ENCODE assay signal across 18 cellular contexts in the genomic region with DNA sequence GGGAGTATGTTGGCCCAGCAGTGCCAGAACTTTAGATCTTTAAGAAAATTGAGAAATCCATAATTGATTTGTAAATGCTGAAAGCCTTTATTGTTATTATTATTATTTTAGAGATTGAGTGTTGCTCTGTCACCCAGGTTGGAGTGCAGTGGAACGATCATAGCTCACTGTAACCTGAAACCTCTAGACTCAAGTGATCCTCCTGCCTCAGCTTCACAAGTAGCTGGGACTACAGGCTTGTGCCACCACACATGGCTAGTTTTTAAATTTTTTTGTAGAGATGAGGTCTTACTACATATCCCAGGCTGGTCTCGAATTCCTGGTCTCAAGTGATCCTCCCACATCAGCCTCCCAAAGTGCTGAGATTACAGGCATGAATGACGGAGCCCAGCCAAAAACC.
A peak's percentile ranks its signal among the peaks of the same experiment; 100 is the strongest.
DNase-seq lines count a peak whose midpoint lies in the region; ATAC-seq, FAIRE-seq and TF ChIP-seq lines count a peak whose summit lies in the region.
"Had no signal": no experiment of that assay in that cellular context is flagged by ENCODE, and none has a peak within 500 bp of the region (broad histone marks: within the 10 kb centered on the region; RNA-seq: fewer than 3 reads in every experiment).

No MANE protein-coding gene starts in this region.

- H3K27me3 ChIP-seq in MG63 = no peaks in the 10 kb centered on the region
- H3K27me3 ChIP-seq: BLaER1, Peyer's patch had no signal

- peaks cover 6% of the 10 kb centered on the region for H3K9me3 Mint-ChIP-seq in nephron progenitor cell
- H3K9me3 Mint-ChIP-seq in CD14-positive monocyte = peaks cover 0 to 9% (median 0%) of the 10 kb centered on the region in 7 donors
- H3K9me3 Mint-ChIP-seq: HFFc6 had no signal

- intact Hi-C loops in CD14-positive monocyte (cut with micrococcal nuclease) = no loop called here

- peak; percentile 21 for FAIRE-seq in D721Med (lab: Jason Lieb, UNC)
- FAIRE-seq: K562 had no signal

- no peak overlapping the region for H3K4me3 ChIP-seq in MG63
- H3K4me3 ChIP-seq: BLaER1, K562, Peyer's patch had no signal

- ATAC-seq in HG02588 (IDR thresholded peaks at IDR 0.05; ENCODE audit: unreplicated experiment) = no peak
- ATAC-seq: K562, T-helper 17 cell had no signal

- H3K4me3 Mint-ChIP-seq in nephron progenitor cell (no peak overlapping the region), CD14-positive monocyte (no peak overlapping the region)
- H3K4me3 Mint-ChIP-seq: HFFc6, T-helper 17 cell had no signal

- H3K9me3 ChIP-seq in MG63 = no peaks in the 10 kb centered on the region
- H3K9me3 ChIP-seq: BLaER1, Peyer's patch had no signal

- peak overlapping the region; percentile 67 for H3K27ac Mint-ChIP-seq in nephron progenitor cell
- H3K27ac Mint-ChIP-seq in CD14-positive monocyte = no peak overlapping the region
- H3K27ac Mint-ChIP-seq: HFFc6, T-helper 17 cell had no signal

- H3K27me3 Mint-ChIP-seq in nephron progenitor cell (ENCODE audit: low read depth, poor library complexity) = no peaks in the 10 kb centered on the region
- peaks cover 0 to 3% (median 0%) of the 10 kb centered on the region in 3 donors for H3K27me3 Mint-ChIP-seq in CD14-positive monocyte (ENCODE audit: low read depth in 3 of 3)
- H3K27me3 Mint-ChIP-seq: T-helper 17 cell had no signal

- H3K4me1 Mint-ChIP-seq in nephron progenitor cell (peaks cover 55% of the 10 kb centered on the region), CD14-positive monocyte (no peaks in the 10 kb centered on the region)
- H3K4me1 Mint-ChIP-seq: T-helper 17 cell had no signal

- TF ChIP-seq CTCF in D721Med (IDR thresholded peaks at IDR 0.05; ENCODE audit: insufficient read depth, missing control alignments) (no peak), nephron progenitor cell (IDR thresholded peaks at IDR 0.05) (no peak), CD14-positive monocyte (IDR thresholded peaks at IDR 0.05) (no peak), GM20000 (IDR thresholded peaks at IDR 0.05; ENCODE audit: extremely low read depth, missing control alignments) (no peak)

- DNase-seq in D721Med (ENCODE audit: insufficient read length, low spot score) = no peak
- peak; percentile 15 for DNase-seq in MG63
- peak; percentile 22 for DNase-seq in dedifferentiated amniotic fluid mesenchymal stem cell (ENCODE audit: extremely low spot score)
- no peak for DNase-seq in nephron progenitor cell
- DNase-seq in CD14-positive monocyte (ENCODE audit: low spot score) = no peak
- no peak for DNase-seq in GM20000 (ENCODE audit: low spot score)
- DNase-seq: GDM1, GOT3, HFFc6, NCI-H1048, NCI-H1694, NCI-H2227 treated with DMSO at 0.1 percent for 48 hours, Peyer's patch, SHP77, T-helper 17 cell had no signal

- H3K36me3 ChIP-seq in MG63 = no peaks in the 10 kb centered on the region
- H3K36me3 ChIP-seq: BLaER1, Peyer's patch had no signal

- no peaks in the 10 kb centered on the region for H3K36me3 Mint-ChIP-seq in nephron progenitor cell (ENCODE audit: low read depth)
- no peaks in the 10 kb centered on the region for H3K36me3 Mint-ChIP-seq in CD14-positive monocyte

Comparison
In these comparisons a context has a peak if more than half of its experiments do, and no peak if none do; other contexts are left out.
1. DNase-seq: peak in MG63 (single experiment) and dedifferentiated amniotic fluid mesenchymal stem cell (single experiment); none in D721Med (single experiment), nephron progenitor cell (single experiment), CD14-positive monocyte (single experiment) and GM20000 (single experiment).